1 cellular context compared by ENCODE assay signal in genomic region chr19:1102407-1103106, GRCh38.
TF ChIP-seq lines count a peak whose summit lies in the region.

No MANE protein-coding gene starts in this region.

TF ChIP-seq in GM23338, 12 proteins besides CTCF, POLR2A, EP300 and RAD21 (continued from another document):
- no peak for TF ChIP-seq REST (IDR thresholded peaks at IDR 0.05; ENCODE audit: unreplicated experiment)
- no peak for TF ChIP-seq EZH2 (IDR thresholded peaks at IDR 0.05; ENCODE audit: low read depth, unreplicated experiment)
- TF ChIP-seq JUNB (IDR thresholded peaks at IDR 0.05; ENCODE audit: unreplicated experiment), result no peak
- TF ChIP-seq EZH2phosphoT487 (IDR thresholded peaks at IDR 0.05; ENCODE audit: unreplicated experiment), result no peak
- no peak for TF ChIP-seq ZNF114 (CRISPR knock-in tag; IDR thresholded peaks at IDR 0.05)
- no peak for TF ChIP-seq ETS1 (IDR thresholded peaks at IDR 0.05)
- TF ChIP-seq POLR2AphosphoS5 (IDR thresholded peaks at IDR 0.05; ENCODE audit: low read depth), result no peak
